ENCODE assay signal across 8 cellular contexts in the genomic region with DNA sequence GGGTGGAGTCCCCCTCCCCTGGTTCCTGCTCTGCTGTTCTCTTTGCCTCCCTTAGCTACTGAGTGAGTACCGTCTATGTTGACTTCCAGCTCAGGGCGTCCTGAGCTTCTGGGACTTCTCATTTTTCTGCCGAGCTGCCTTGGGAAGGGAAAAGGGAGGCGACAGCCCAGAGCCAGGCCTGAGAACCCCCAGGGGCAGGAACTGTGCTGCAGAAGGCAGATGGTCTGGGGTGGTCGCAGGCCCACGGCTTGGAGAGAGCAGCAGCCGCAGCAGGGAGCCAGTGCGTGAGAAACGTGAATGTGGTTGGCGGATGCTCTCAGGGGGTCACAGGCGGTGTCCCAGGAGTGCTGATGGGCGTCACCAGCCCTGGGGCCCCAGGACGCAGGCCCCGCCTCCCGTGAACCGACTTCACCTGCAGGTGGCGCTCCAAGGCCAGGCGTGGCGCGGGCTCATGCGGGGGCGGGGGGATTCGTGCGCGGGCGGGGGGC. TPM values are rescaled to one million over a fixed set of nuclear protein-coding genes. Genes with fewer than 3 reads are reported as not detected.
DNase-seq lines count a peak whose midpoint lies in the region; ATAC-seq, FAIRE-seq and TF ChIP-seq lines count a peak whose summit lies in the region.

No MANE protein-coding gene starts in this region.

- H3K27me3 Mint-ChIP-seq in chondrocyte (ENCODE audit: low read depth), result no peaks in the 10 kb centered on the region

- CTCF ChIA-PET in AG04449 (lab: Yijun Ruan, JAX), result interaction anchor here (0.7 to 1.0 kb wide), 5 partner anchors 10 to 66 kb away, joined by 4 to 6 read pairs (median 5); no protein-coding TSS in a partner anchor

- H3K27me3 ChIP-seq in MG63, result no peaks in the 10 kb centered on the region

- H3K9me3 ChIP-seq in MG63, result no peaks in the 10 kb centered on the region

- DNase-seq in AG04449 (ENCODE audit: low read depth, low spot score) (no peak), GM19239 (ENCODE audit: insufficient read length, low spot score) (peak; percentile 98), MG63 (peak; percentile 40), chondrocyte (ENCODE audit: low spot score) (peak; percentile 70), medulla oblongata (ENCODE audit: extremely low spot score) (peak; percentile 45)
- peak; percentile 68 for DNase-seq in activated CD4-positive, alpha-beta T cell treated with anti-CD3 and anti-CD28 coated beads for 1 hour
- peak; percentile 62 for DNase-seq in stimulated activated CD8-positive, alpha-beta memory T cell treated with anti-CD3 and anti-CD28 coated beads, Interleukin-4, amount 100 ng/mL, for 24 hours (ENCODE audit: low read depth)

- H3K4me3 ChIP-seq in AG04449 (ENCODE audit: low read depth, low read length) (no peak overlapping the region), MG63 (no peak overlapping the region)

- peak overlapping the region; percentile 74 for H3K27ac Mint-ChIP-seq in chondrocyte (ENCODE audit: unreplicated experiment)

- H3K9me3 Mint-ChIP-seq in chondrocyte (ENCODE audit: low read depth), result peaks cover 7% of the 10 kb centered on the region

- H3K36me3 ChIP-seq in MG63, result no peaks in the 10 kb centered on the region

- POLR2A ChIA-PET in AG04449 (lab: Yijun Ruan, JAX), result no interaction called here

- peaks cover 4% of the 10 kb centered on the region for H3K4me1 Mint-ChIP-seq in chondrocyte (ENCODE audit: low read depth)

- H3K36me3 Mint-ChIP-seq in chondrocyte (ENCODE audit: low read depth), result no peaks in the 10 kb centered on the region

- H3K4me3 Mint-ChIP-seq in chondrocyte (ENCODE audit: unreplicated experiment), result peak overlapping the region; percentile 41

- ATAC-seq in HG03139 (IDR thresholded peaks at IDR 0.05; ENCODE audit: unreplicated experiment), result no peak

- TF ChIP-seq CTCF in AG04449 (IDR thresholded peaks at IDR 0.05; ENCODE audit: insufficient read depth, low read length, missing control alignments), result peak; percentile 86
- peak; percentile 79 for TF ChIP-seq CTCF in chondrocyte (IDR thresholded peaks at IDR 0.05)

- peak; percentile 80 for FAIRE-seq in GM19239 (lab: Jason Lieb, UNC)

RNA-seq across cellular contexts. Expression of a gene that starts 9.2 kb away (rescaled TPM):
- 20.1 and 25.2 TPM in 2 replicates for total RNA-seq in MG63 (2014; rRNA removed; shearing (Covaris generic); ENCODE audit: low replicate concordance)
- total RNA-seq in chondrocyte, result 9.9 to 13.9 TPM (median 13.2 TPM) in 3 replicates

RNA-seq across cellular contexts. Expression of a gene that starts 55.8 kb away (rescaled TPM):
- 8.3 and 13.7 TPM in 2 replicates for total RNA-seq in MG63 (2014; rRNA removed; shearing (Covaris generic); ENCODE audit: low replicate concordance)
- 10.2 to 14.4 TPM (median 13.2 TPM) in 3 replicates for total RNA-seq in chondrocyte
